Comparison of ENCODE assay signal across 19 cellular contexts in genomic region chr5:138960145-138960692, GRCh38.
DNase-seq lines count a peak whose midpoint lies in the region; TF ChIP-seq lines count a peak whose summit lies in the region.
"Had no signal": no experiment of that assay in that cellular context is flagged by ENCODE, and none has a peak within 500 bp of the region (broad histone marks: within the 10 kb centered on the region; RNA-seq: fewer than 3 reads in every experiment).

No MANE protein-coding gene starts in this region.

- H3K4me3 Mint-ChIP-seq in nephron: no peak overlapping the region
- H3K4me3 Mint-ChIP-seq: activated naive CD8-positive, alpha-beta T cell; activated T-cell treated with anti-CD3 and anti-CD28 coated beads, Interleukin-2, amount 50 U/mL, for 72 hours; CD8-positive, alpha-beta memory T cell had no signal

- H3K27me3 Mint-ChIP-seq in nephron (ENCODE audit: low read depth): no peaks in the 10 kb centered on the region
- H3K27me3 Mint-ChIP-seq: activated naive CD8-positive, alpha-beta T cell had no signal

- no peak for TF ChIP-seq CTCF in LNCaP clone FGC (IDR thresholded peaks at IDR 0.05; ENCODE audit: control insufficient read depth, extremely low read depth, insufficient read depth)
- no peak for TF ChIP-seq CTCF in nephron (IDR thresholded peaks at IDR 0.05; ENCODE audit: unreplicated experiment in 3 of 3)
- TF ChIP-seq CTCF in coronary artery (IDR thresholded peaks at IDR 0.05): no peak

- H3K4me3 ChIP-seq in LNCaP clone FGC (ENCODE audit: low read depth, low read length) (no peak overlapping the region), coronary artery (no peak overlapping the region)
- H3K4me3 ChIP-seq: hepatocyte, K562, PC-9, right lobe of liver, thoracic aorta had no signal

- H3K4me1 Mint-ChIP-seq in nephron: peaks cover 63% of the 10 kb centered on the region
- H3K4me1 Mint-ChIP-seq: CD8-positive, alpha-beta memory T cell had no signal

- DNase-seq in LNCaP clone FGC (ENCODE audit: low read depth) (peak; percentile 58), NCI-H2029 treated with DMSO at 0.1 percent for 48 hours (lab: John Stamatoyannopoulos, UW) (peak; percentile 90), NCI-H748 (lab: John Stamatoyannopoulos, UW; ENCODE audit: unreplicated experiment) (peak; percentile 96), coronary artery (ENCODE audit: low spot score) (no peak)
- DNase-seq in stimulated activated CD4-positive, alpha-beta T cell treated with anti-CD3 and anti-CD28 coated beads, Interleukin-4, amount 100 ng/mL, for 4 hours: no peak
- no peak for DNase-seq in activated CD4-positive, alpha-beta T cell treated with anti-CD3 and anti-CD28 coated beads for 1 hour
- DNase-seq: activated T-cell treated with anti-CD3 and anti-CD28 coated beads, Interleukin-2, amount 50 U/mL, for 72 hours; CD8-positive, alpha-beta memory T cell; cortex of kidney; kidney; NCI-H526; PC-9; right lobe of liver; stimulated activated CD4-positive, alpha-beta T cell treated with anti-CD3 and anti-CD28 coated beads, Interleukin-15, amount 100 ng/mL, for 24 hours had no signal

- H3K36me3 Mint-ChIP-seq in nephron (ENCODE audit: low read depth): peaks cover 3% of the 10 kb centered on the region

- peak overlapping the region; percentile 63 to 94 (median 93) for H3K27ac Mint-ChIP-seq in nephron
- H3K27ac Mint-ChIP-seq: activated naive CD8-positive, alpha-beta T cell; activated T-cell treated with anti-CD3 and anti-CD28 coated beads, Interleukin-2, amount 50 U/mL, for 72 hours; CD8-positive, alpha-beta memory T cell had no signal

- H3K27ac ChIP-seq in coronary artery: no peak overlapping the region
- H3K27ac ChIP-seq: hepatocyte, PC-9, right lobe of liver, thoracic aorta had no signal

- H3K9me3 Mint-ChIP-seq in nephron: no peaks in the 10 kb centered on the region
- H3K9me3 Mint-ChIP-seq: activated T-cell treated with anti-CD3 and anti-CD28 coated beads, Interleukin-2, amount 50 U/mL, for 72 hours; CD8-positive, alpha-beta memory T cell had no signal

Comparison
In these comparisons a context has a peak if more than half of its experiments do, and no peak if none do; other contexts are left out.
1. DNase-seq: peak in LNCaP clone FGC (single experiment), NCI-H2029 treated with DMSO at 0.1 percent for 48 hours (single experiment) and NCI-H748 (single experiment); none in stimulated activated CD4-positive, alpha-beta T cell treated with anti-CD3 and anti-CD28 coated beads, Interleukin-4, amount 100 ng/mL, for 4 hours (0 of 2), activated CD4-positive, alpha-beta T cell treated with anti-CD3 and anti-CD28 coated beads for 1 hour (single experiment) and coronary artery (single experiment).